Comparison of ENCODE assay signal across 18 cellular contexts in the genomic region with DNA sequence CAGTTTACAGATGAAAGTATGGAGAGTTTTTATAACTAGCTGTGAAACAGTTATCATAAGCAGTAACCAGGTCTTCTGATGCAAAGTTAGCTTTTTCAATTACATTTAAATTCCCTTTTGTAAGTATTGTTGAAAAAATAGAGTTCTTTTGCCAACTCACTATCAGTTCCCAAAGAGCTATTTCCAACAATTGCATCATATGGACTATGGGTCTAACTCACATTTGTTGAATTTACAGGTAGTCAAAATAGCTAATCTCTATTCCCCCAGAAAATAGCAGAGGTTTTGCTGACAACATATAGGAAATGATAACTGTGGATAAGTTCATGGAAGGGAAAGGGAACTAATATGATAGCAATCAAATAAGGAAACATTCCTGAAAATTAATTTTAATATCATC. TPM values are rescaled to one million over a fixed set of nuclear protein-coding genes. Genes with fewer than 3 reads are reported as not detected.
DNase-seq lines count a peak whose midpoint lies in the region; TF ChIP-seq lines count a peak whose summit lies in the region.
"Had no signal": no experiment of that assay in that cellular context is flagged by ENCODE, and none has a peak within 500 bp of the region (broad histone marks: within the 10 kb centered on the region; RNA-seq: fewer than 3 reads in every experiment).

No MANE protein-coding gene starts in this region.

- TF ChIP-seq CTCF in Loucy (conservative IDR thresholded peaks at IDR 0.05; ENCODE audit: low read length) (no peak), progenitor cell of endocrine pancreas (IDR thresholded peaks at IDR 0.05; ENCODE audit: unreplicated experiment) (no peak), sigmoid colon (IDR thresholded peaks at IDR 0.05) (no peak), Peyer's patch (IDR thresholded peaks at IDR 0.05) (no peak)

- H3K9me3 Mint-ChIP-seq in progenitor cell of endocrine pancreas (ENCODE audit: low read depth), result no peaks in the 10 kb centered on the region
- H3K9me3 Mint-ChIP-seq: CD8-positive, alpha-beta memory T cell had no signal

- H3K27me3 ChIP-seq in Loucy (ENCODE audit: insufficient read depth, low read length, poor library complexity, severe bottlenecking) (peaks cover 8% of the 10 kb centered on the region), sigmoid colon (no peaks in the 10 kb centered on the region), Peyer's patch (no peaks in the 10 kb centered on the region), SJCRH30 (no peaks in the 10 kb centered on the region)
- H3K27me3 ChIP-seq: BLaER1 had no signal

- H3K9me3 ChIP-seq in Loucy (ENCODE audit: insufficient read depth, low read depth, low read length) (no peaks in the 10 kb centered on the region), SK-N-MC (ENCODE audit: low read depth, low read length) (no peaks in the 10 kb centered on the region), sigmoid colon (no peaks in the 10 kb centered on the region), Peyer's patch (no peaks in the 10 kb centered on the region), SJCRH30 (replicated peaks) (no peaks in the 10 kb centered on the region)
- H3K9me3 ChIP-seq: BLaER1, HAP-1 had no signal

- intact Hi-C loops in sigmoid colon (cut with DNase I), result no loop called here

- no peak overlapping the region for H3K4me3 ChIP-seq in Loucy (ENCODE audit: low read length, poor library complexity, severe bottlenecking)
- H3K4me3 ChIP-seq in SK-N-MC, result no peak overlapping the region
- H3K4me3 ChIP-seq in sigmoid colon, result no peak overlapping the region
- H3K4me3 ChIP-seq in Peyer's patch, result peak overlapping the region in 2 of 4 donors; percentile 33 to 43
- H3K4me3 ChIP-seq in SJCRH30, result no peak overlapping the region
- H3K4me3 ChIP-seq: BLaER1, HAP-1 had no signal

- no peaks in the 10 kb centered on the region for H4K20me1 ChIP-seq in Loucy (ENCODE audit: insufficient read depth, low read length, poor library complexity, severe bottlenecking)
- H4K20me1 ChIP-seq: BLaER1 had no signal

- H3K36me3 ChIP-seq in Loucy (ENCODE audit: insufficient read depth, low read length) (no peaks in the 10 kb centered on the region), SK-N-MC (ENCODE audit: insufficient read depth, low read length) (no peaks in the 10 kb centered on the region), sigmoid colon (no peaks in the 10 kb centered on the region), Peyer's patch (no peaks in the 10 kb centered on the region), SJCRH30 (no peaks in the 10 kb centered on the region)
- H3K36me3 ChIP-seq: BLaER1, HAP-1 had no signal

- no peaks in the 10 kb centered on the region for H3F3A ChIP-seq in Loucy (ENCODE audit: low read depth)

- H3K27me3 Mint-ChIP-seq in progenitor cell of endocrine pancreas, result no peaks in the 10 kb centered on the region
- H3K27me3 Mint-ChIP-seq: CD8-positive, alpha-beta memory T cell had no signal

- peak overlapping the region; percentile 74 for H3K27ac ChIP-seq in SK-N-MC
- H3K27ac ChIP-seq in sigmoid colon, result no peak overlapping the region
- no peak overlapping the region for H3K27ac ChIP-seq in Peyer's patch
- no peak overlapping the region for H3K27ac ChIP-seq in SJCRH30
- H3K27ac ChIP-seq: BLaER1 had no signal

- H3K27ac Mint-ChIP-seq in progenitor cell of endocrine pancreas, result peak overlapping the region; percentile 70
- H3K27ac Mint-ChIP-seq: CD8-positive, alpha-beta memory T cell had no signal

- H3K4me1 ChIP-seq in Loucy (ENCODE audit: insufficient read depth, low read length, poor library complexity, severe bottlenecking) (no peaks in the 10 kb centered on the region), sigmoid colon (no peaks in the 10 kb centered on the region), Peyer's patch (peaks cover 0 to 13% (median 0%) of the 10 kb centered on the region in 4 donors), SJCRH30 (0 out of 2 replicates have a peak, but pooled peaks cover 5% of the 10 kb centered on the region)
- H3K4me1 ChIP-seq: BLaER1, HAP-1 had no signal

- H3K9me2 ChIP-seq in Loucy (replicated peaks; ENCODE audit: low read depth, low read length), result no peaks in the 10 kb centered on the region

- peak overlapping the region; percentile 87 for H3K4me3 Mint-ChIP-seq in progenitor cell of endocrine pancreas (ENCODE audit: low read depth)
- H3K4me3 Mint-ChIP-seq: CD8-positive, alpha-beta memory T cell had no signal

- peaks cover 43% of the 10 kb centered on the region for H3K36me3 Mint-ChIP-seq in progenitor cell of endocrine pancreas (ENCODE audit: insufficient read depth)
- H3K36me3 Mint-ChIP-seq: CD8-positive, alpha-beta memory T cell had no signal

- no peak for TF ChIP-seq EP300 in sigmoid colon (IDR thresholded peaks at IDR 0.05)

- H3K4me2 ChIP-seq in Loucy (ENCODE audit: low read depth, low read length, poor library complexity, severe bottlenecking), result no peak overlapping the region
- H3K4me2 ChIP-seq: BLaER1 had no signal

- H3K79me2 ChIP-seq in Loucy (ENCODE audit: insufficient read depth, low read length), result no peaks in the 10 kb centered on the region

- 0 out of 2 replicates have a peak overlapping the region, but pooled peaks have one; percentile 15 for H2AFZ ChIP-seq in Loucy (ENCODE audit: low read length)

- DNase-seq in SK-N-MC (ENCODE audit: low read depth, low spot score) (no peak), fibroblast of the conjunctiva (ENCODE audit: low read depth) (peak; percentile 12), progenitor cell of endocrine pancreas (ENCODE audit: low spot score, unreplicated experiment) (no peak), sigmoid colon (no peak), Peyer's patch (no peak), NAMALWA (ENCODE audit: low spot score) (no peak), SJCRH30 (no peak)
- DNase-seq: CD8-positive, alpha-beta memory T cell; DMS 273 treated with DMSO at 0.1 percent for 48 hours; EL; Karpas-422; NCI-H1417 treated with DMSO at 0.1 percent for 48 hours; NCI-H2029 treated with DMSO at 0.1 percent for 48 hours; NCI-H226 had no signal

- H3K9ac ChIP-seq in Loucy (ENCODE audit: low read depth, low read length, poor library complexity, severe bottlenecking) (no peak overlapping the region), SK-N-MC (ENCODE audit: insufficient read length) (peak overlapping the region; percentile 27)
- H3K9ac ChIP-seq: BLaER1 had no signal

- no peak for TF ChIP-seq POLR2A in sigmoid colon (IDR thresholded peaks at IDR 0.05)
- no peak for TF ChIP-seq POLR2A in Peyer's patch (IDR thresholded peaks at IDR 0.05)

- H3K4me1 Mint-ChIP-seq in progenitor cell of endocrine pancreas (ENCODE audit: low read depth), result peaks cover 65% of the 10 kb centered on the region
- H3K4me1 Mint-ChIP-seq: CD8-positive, alpha-beta memory T cell had no signal

RNA-seq across cellular contexts. Expression of gene SPINK1, which starts 1.4 kb away (rescaled TPM):
- total RNA-seq in progenitor cell of endocrine pancreas, result 3,409 and 3,546 TPM in 2 replicates
- total RNA-seq in sigmoid colon, result 1 to 10 TPM in 1 of 4 donors, not detected in 3; 4.6 TPM
- 100 to 1,000 TPM; 164 to 537 (median 283) TPM for polyA plus RNA-seq in sigmoid colon
- 100 to 1,000 TPM in 3 of 4 donors, 10 to 100 TPM in 1; 46.2 to 436 (median 154) TPM for total RNA-seq in Peyer's patch
- total RNA-seq in SJCRH30 (2014; rRNA removed; shearing (Covaris generic)), result not detected in 2 replicates
- total RNA-seq: CD8-positive, alpha-beta memory T cell; Right ventricle myocardium inferior had no signal
- polyA plus RNA-seq: CD8-positive, alpha-beta memory T cell had no signal

RNA-seq across cellular contexts. Expression of gene JAKMIP2, which starts 47.5 kb away (rescaled TPM):
- total RNA-seq in progenitor cell of endocrine pancreas (5.0 and 6.0 TPM in 2 replicates), sigmoid colon (1 to 10 TPM; 2.5 to 8.9 (median 4.4) TPM), Peyer's patch (1 to 10 TPM in 2 of 4 donors, not detected in 2; 2.1 TPM)
- polyA plus RNA-seq in sigmoid colon, result under 1 TPM in 2 of 3 donors, not detected in 1; under 0.01 to 0.71 TPM
- 83.8 and 88.6 TPM in 2 replicates for total RNA-seq in SJCRH30 (2014; rRNA removed; shearing (Covaris generic))

RNA-seq across cellular contexts. Expression of gene SCGB3A2, which starts 48.5 kb away (rescaled TPM):
- total RNA-seq in progenitor cell of endocrine pancreas (not detected in 2 replicates), sigmoid colon (not detected), Peyer's patch (not detected)
- 1 to 10 TPM in 1 of 3 donors, not detected in 2; 3.6 TPM for polyA plus RNA-seq in sigmoid colon
- total RNA-seq in SJCRH30 (2014; rRNA removed; shearing (Covaris generic)), result not detected in 2 replicates
- total RNA-seq: CD8-positive, alpha-beta memory T cell; Right ventricle myocardium inferior had no signal
- polyA plus RNA-seq: CD8-positive, alpha-beta memory T cell had no signal

Comparison
In these comparisons a context has a peak if more than half of its experiments do, and no peak if none do; other contexts are left out.
1. RNA of gene SPINK1, which starts 1.4 kb away (total RNA-seq): 3,409 to 3,546 TPM in progenitor cell of endocrine pancreas and 46.2 to 436 TPM in Peyer's patch; 4.6 TPM in sigmoid colon and not detected in SJCRH30; every median in the first group is over 4 times any median in the second.